ENCODE assay signal across 8 cellular contexts in genomic region chr10:6416892-6417512, GRCh38.
DNase-seq lines count a peak whose midpoint lies in the region; ATAC-seq and TF ChIP-seq lines count a peak whose summit lies in the region.

No MANE protein-coding gene starts in this region.

- no peaks in the 10 kb centered on the region for H3K9me3 Mint-ChIP-seq in nephron

- DNase-seq in EH (ENCODE audit: low read depth) (peak; percentile 57), fibroblast of gingiva (ENCODE audit: low read depth) (peak; percentile 28), NCI-H2171 treated with DMSO at 0.1 percent for 48 hours (lab: John Stamatoyannopoulos, UW) (no peak)
- no peak for DNase-seq in activated effector memory CD4-positive, alpha-beta T cell treated with Interleukin-2 at 50 U/mL for 16 hours

- H3K27ac Mint-ChIP-seq in nephron: no peak overlapping the region

- H3K27me3 Mint-ChIP-seq in nephron (ENCODE audit: low read depth): peaks cover 6% of the 10 kb centered on the region

- ATAC-seq in HG02973 (IDR thresholded peaks at IDR 0.05; ENCODE audit: unreplicated experiment) (peak; percentile 51), SK-N-SH treated with all-trans-retinoic acid at 6 μM for 48 hours (peak; percentile 93), HG03108 (IDR thresholded peaks at IDR 0.05; ENCODE audit: unreplicated experiment) (no peak)

- H3K36me3 Mint-ChIP-seq in nephron (ENCODE audit: low read depth): no peaks in the 10 kb centered on the region

- H3K4me1 Mint-ChIP-seq in nephron: no peaks in the 10 kb centered on the region

- H3K4me3 Mint-ChIP-seq in nephron: no peak overlapping the region

- peak; percentile 62 to 84 (median 63) for TF ChIP-seq CTCF in nephron (IDR thresholded peaks at IDR 0.05; ENCODE audit: unreplicated experiment in 3 of 3)

TF ChIP-seq in SK-N-SH treated with all-trans-retinoic acid at 6 μM for 48 hours, 23 proteins besides CTCF, POLR2A, EP300 and RAD21:
- TF ChIP-seq ZFP30 (CRISPR knock-in tag; IDR thresholded peaks at IDR 0.05) (no peak), ZC3H10 (CRISPR knock-in tag; IDR thresholded peaks at IDR 0.05) (no peak), ESRRG (CRISPR knock-in tag; IDR thresholded peaks at IDR 0.05) (no peak), OSR1 (CRISPR knock-in tag; IDR thresholded peaks at IDR 0.05) (no peak), CREB5 (CRISPR knock-in tag; IDR thresholded peaks at IDR 0.05; ENCODE audit: low read depth) (no peak), TCF4 (CRISPR knock-in tag; IDR thresholded peaks at IDR 0.05; ENCODE audit: borderline replicate concordance) (no peak), ARNTL (CRISPR knock-in tag; IDR thresholded peaks at IDR 0.05; ENCODE audit: borderline replicate concordance, low read depth) (no peak), RARB (CRISPR knock-in tag; IDR thresholded peaks at IDR 0.05) (no peak), POU6F1 (CRISPR knock-in tag; IDR thresholded peaks at IDR 0.05; ENCODE audit: borderline replicate concordance, low read depth) (no peak), ZNF8 (CRISPR knock-in tag; IDR thresholded peaks at IDR 0.05) (no peak), GLIS3 (CRISPR knock-in tag; IDR thresholded peaks at IDR 0.05) (no peak), ISL1 (CRISPR knock-in tag; IDR thresholded peaks at IDR 0.05) (no peak), TSHZ2 (CRISPR knock-in tag; IDR thresholded peaks at IDR 0.05) (no peak), PATZ1 (CRISPR knock-in tag; IDR thresholded peaks at IDR 0.05; ENCODE audit: borderline replicate concordance) (no peak)
TF ChIP-seq in SK-N-SH treated with all-trans-retinoic acid at 6 μM for 48 hours: peak in this region for 0.

Comparison
In these comparisons a context has a peak if more than half of its experiments do, and no peak if none do; other contexts are left out.
1. DNase-seq: peak in EH (single experiment) and fibroblast of gingiva (single experiment); none in NCI-H2171 treated with DMSO at 0.1 percent for 48 hours (single experiment) and activated effector memory CD4-positive, alpha-beta T cell treated with Interleukin-2 at 50 U/mL for 16 hours (single experiment).